ENCODE assay signal across 1 cellular context in the genomic region with DNA sequence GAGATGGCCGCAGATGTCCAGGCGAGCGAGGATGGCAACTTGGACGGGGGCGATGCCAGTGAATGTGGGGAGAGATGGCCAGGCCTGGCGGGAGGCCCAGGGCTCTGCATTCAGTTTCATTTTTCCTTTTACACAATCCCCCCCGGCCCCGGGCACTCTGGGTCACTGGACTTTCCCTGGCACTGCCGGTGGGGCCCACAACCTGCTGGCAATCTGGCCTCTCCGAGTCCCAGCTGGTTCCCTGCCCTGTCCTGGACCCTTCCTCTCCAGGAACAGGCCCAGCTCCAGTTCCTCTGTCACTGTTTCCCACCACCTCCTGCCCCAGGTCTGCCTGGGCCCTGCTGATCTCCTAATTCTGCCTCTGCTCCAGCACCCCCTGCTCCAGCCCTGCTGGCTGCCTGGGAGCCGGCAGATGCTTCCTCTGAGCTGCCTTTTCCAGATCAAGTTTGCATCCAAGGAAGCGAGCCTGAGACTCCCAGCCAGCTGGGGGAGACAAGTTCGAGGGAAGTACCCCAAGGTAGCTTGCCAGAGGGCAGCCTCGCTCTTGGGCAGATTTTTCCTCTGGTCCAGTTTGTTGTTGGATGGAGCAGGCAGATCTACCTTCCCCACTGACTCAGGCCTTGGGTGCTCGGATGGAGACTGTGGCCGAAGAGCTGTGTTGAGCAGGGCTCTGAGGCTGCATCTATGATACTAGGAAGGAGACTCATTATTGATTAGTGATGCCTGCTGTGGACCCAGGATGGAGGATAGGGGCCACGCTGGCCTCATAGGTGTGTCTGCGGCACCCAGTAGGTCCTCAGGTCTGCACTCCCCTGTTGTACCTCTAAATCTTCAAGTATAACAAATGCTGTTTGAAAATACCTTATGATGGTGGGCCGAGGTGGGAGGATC.
TF ChIP-seq lines count a peak whose summit lies in the region.

No MANE protein-coding gene starts in this region.

TF ChIP-seq in H1, 55 proteins besides CTCF, POLR2A, EP300 and RAD21:
- TF ChIP-seq RNF2 (IDR thresholded peaks at IDR 0.05; ENCODE audit: borderline replicate concordance, low read depth, low read length, missing control alignments, poor library complexity, severe bottlenecking) = no peak
- TF ChIP-seq TCF12 (IDR thresholded peaks at IDR 0.05; ENCODE audit: low read depth, low read length) = no peak
- no peak for TF ChIP-seq KDM1A (IDR thresholded peaks at IDR 0.05; ENCODE audit: borderline replicate concordance, low read length)
- no peak for TF ChIP-seq SIX5 (IDR thresholded peaks at IDR 0.05; ENCODE audit: low read depth, low read length)
- no peak for TF ChIP-seq GTF2F1 (IDR thresholded peaks at IDR 0.05; ENCODE audit: borderline replicate concordance, low read depth, low read length)
- no peak for TF ChIP-seq RXRA (IDR thresholded peaks at IDR 0.05; ENCODE audit: insufficient read depth, low read depth, low read length)
- TF ChIP-seq CHD2 (IDR thresholded peaks at IDR 0.05; ENCODE audit: low read length) = no peak
- TF ChIP-seq SP2 (IDR thresholded peaks at IDR 0.05; ENCODE audit: low read length) = no peak
- no peak for TF ChIP-seq SIRT6 (IDR thresholded peaks at IDR 0.05; ENCODE audit: low read length)
- no peak for TF ChIP-seq POU5F1 (IDR thresholded peaks at IDR 0.05; ENCODE audit: low read depth, low read length)
- no peak for TF ChIP-seq HDAC6 (IDR thresholded peaks at IDR 0.05; ENCODE audit: low read depth, low read length)
- no peak for TF ChIP-seq TAF7 (optimal IDR thresholded peaks at IDR 0.05; ENCODE audit: borderline replicate concordance, low read depth, low read length)
- no peak for TF ChIP-seq SUZ12 (IDR thresholded peaks at IDR 0.05; ENCODE audit: low read length)
